8 cellular contexts compared by ENCODE assay signal in the genomic region with DNA sequence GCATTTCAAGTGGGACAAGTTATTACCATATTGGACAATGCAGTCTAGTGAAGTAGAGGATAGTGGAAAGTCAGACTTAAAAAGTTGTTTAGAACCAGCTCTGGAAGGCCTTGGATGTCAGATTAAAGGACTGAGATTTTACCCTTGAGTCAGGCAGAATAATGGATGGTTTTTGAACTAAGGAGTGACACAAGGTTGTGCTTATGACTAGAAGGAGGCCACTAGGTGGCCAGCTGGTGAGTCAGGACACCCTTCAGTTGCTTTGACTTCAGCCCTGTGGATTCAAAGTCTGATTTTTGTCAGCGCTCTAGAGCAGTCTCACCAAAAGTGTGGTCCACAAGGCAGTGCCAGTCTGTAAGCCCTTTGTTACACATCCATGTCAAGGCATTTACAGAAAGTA. TPM values are rescaled to one million over a fixed set of nuclear protein-coding genes. Genes with fewer than 3 reads are reported as not detected.
DNase-seq lines count a peak whose midpoint lies in the region; ATAC-seq, FAIRE-seq and TF ChIP-seq lines count a peak whose summit lies in the region.

No MANE protein-coding gene starts in this region.

- H3K4me3 ChIP-seq in fibroblast of pulmonary artery (replicated peaks; ENCODE audit: low read depth, low read length) = no peak overlapping the region

- no peak for ATAC-seq in GM19455 (IDR thresholded peaks at IDR 0.05; ENCODE audit: unreplicated experiment)
- ATAC-seq in GM21717 (IDR thresholded peaks at IDR 0.05; ENCODE audit: unreplicated experiment) = no peak

- no peak for FAIRE-seq in H54 (lab: Jason Lieb, UNC)
- no peak for FAIRE-seq in GM19239 (lab: Jason Lieb, UNC)

- peak; percentile 55 for TF ChIP-seq CTCF in fibroblast of pulmonary artery (IDR thresholded peaks at IDR 0.05; ENCODE audit: low read length, missing control alignments)

- no peak for TF ChIP-seq POLR2A in H54 (IDR thresholded peaks at IDR 0.05; ENCODE audit: low read depth, low read length)

- DNase-seq in COLO668 (lab: John Stamatoyannopoulos, UW; ENCODE audit: unreplicated experiment) (peak; percentile 7), H54 (ENCODE audit: insufficient read length, low spot score) (peak; percentile 13), SK-N-DZ (ENCODE audit: low spot score) (peak; percentile 57), fibroblast of pulmonary artery (ENCODE audit: low read depth) (peak; percentile 59), GM19239 (ENCODE audit: insufficient read length, low spot score) (no peak), DMS153 (lab: John Stamatoyannopoulos, UW) (no peak)

RNA-seq across cellular contexts. Expression of gene GABPB1, which starts 3.8 kb away (rescaled TPM):
- polyA plus RNA-seq in SK-N-DZ (2014; cell fraction: cytosol; rRNA removed) = 47.9 and 56.9 TPM in 2 replicates
- 32.4 and 38.5 TPM in 2 replicates for polyA plus RNA-seq in SK-N-DZ (2014; cell fraction: nucleus; rRNA removed)

Comparison
In these comparisons a context has a peak if more than half of its experiments do, and no peak if none do; other contexts are left out.
1. DNase-seq: peak in COLO668 (single experiment), H54 (single experiment), SK-N-DZ (single experiment) and fibroblast of pulmonary artery (single experiment); none in GM19239 (single experiment) and DMS153 (single experiment).